In genomic region chr3:3828417-3828816, GRCh38 we compare ENCODE assay signal across 1 cellular context. TPM values are rescaled to one million over a fixed set of nuclear protein-coding genes. Genes with fewer than 3 reads are reported as not detected.
"Had no signal": no experiment of that assay in that cellular context is flagged by ENCODE, and none has a peak within 500 bp of the region (broad histone marks: within the 10 kb centered on the region; RNA-seq: fewer than 3 reads in every experiment).

No MANE protein-coding gene starts in this region.

RNA-seq across cellular contexts. Expression of gene LRRN1, which starts 29.2 kb away (rescaled TPM):
- total RNA-seq: pulmonary artery endothelial cell had no signal
